Comparison of ENCODE assay signal across 9 cellular contexts in genomic region chr16:72876221-72876620, GRCh38.
A peak's percentile ranks its signal among the peaks of the same experiment; 100 is the strongest.
DNase-seq lines count a peak whose midpoint lies in the region; ATAC-seq and TF ChIP-seq lines count a peak whose summit lies in the region.
"Had no signal": no experiment of that assay in that cellular context is flagged by ENCODE, and none has a peak within 500 bp of the region (broad histone marks: within the 10 kb centered on the region; RNA-seq: fewer than 3 reads in every experiment).

No MANE protein-coding gene starts in this region.

- ATAC-seq in Right ventricle myocardium superior (ENCODE audit: poor library complexity) (peak; percentile 85), PC-3 (no peak), HG03108 (IDR thresholded peaks at IDR 0.05; ENCODE audit: unreplicated experiment) (no peak)

- H3K27me3 ChIP-seq in thyroid gland: no peaks in the 10 kb centered on the region
- no peaks in the 10 kb centered on the region for H3K27me3 ChIP-seq in PC-3 (ENCODE audit: low read length)
- H3K27me3 ChIP-seq: upper lobe of left lung had no signal

- CTCF ChIA-PET in PC-3 (lab: Charles Lee): no interaction called here

- H3K9ac ChIP-seq in PC-3 (ENCODE audit: low read length): no peak overlapping the region

- POLR2A ChIA-PET in PC-3 (lab: Charles Lee; ENCODE audit: unreplicated experiment): no interaction called here

- intact Hi-C loops in Right ventricle myocardium superior (cut with DNase I) (no loop called here), thyroid gland (cut with DNase I) (no loop called here), PC-3 (cut with micrococcal nuclease) (loop anchor here (2.0 to 5.0 kb wide), 2 partner anchors 27 to 51 kb away; no protein-coding TSS in a partner anchor)

- TF ChIP-seq POLR2A in thyroid gland (IDR thresholded peaks at IDR 0.05): no peak

- no peak overlapping the region for H3K4me2 ChIP-seq in PC-3 (ENCODE audit: low read length)

- no TSS peak for BruUV-seq in PC-3 (replicated peaks; lab: Mats Ljungman, UMichigan)

- H3K9me3 ChIP-seq in thyroid gland (no peaks in the 10 kb centered on the region), PC-3 (ENCODE audit: low read length) (no peaks in the 10 kb centered on the region)
- H3K9me3 ChIP-seq: upper lobe of left lung had no signal

- H3K27ac ChIP-seq in thyroid gland (peak overlapping the region; percentile 72 to 84 (median 83)), PC-3 (ENCODE audit: low read length) (no peak overlapping the region)

- H3K9me2 ChIP-seq in PC-3 (replicated peaks; ENCODE audit: low read length): no peaks in the 10 kb centered on the region

- TF ChIP-seq CTCF in thyroid gland (IDR thresholded peaks at IDR 0.05) (no peak), PC-3 (conservative IDR thresholded peaks at IDR 0.05; ENCODE audit: low read depth, low read length) (no peak)

- no peaks in the 10 kb centered on the region for H3K36me3 ChIP-seq in thyroid gland
- no peaks in the 10 kb centered on the region for H3K36me3 ChIP-seq in PC-3 (ENCODE audit: low read depth, low read length)
- H3K36me3 ChIP-seq: upper lobe of left lung had no signal

- peak; percentile 25 for DNase-seq in activated CD4-positive, alpha-beta T cell treated with anti-CD3 and anti-CD28 coated beads for 48 hours
- no peak for DNase-seq in activated CD4-positive, alpha-beta T cell treated with anti-CD3 and anti-CD28 coated beads, Interleukin-2, amount 50 U/mL, for 4 hours
- DNase-seq in Right ventricle myocardium superior (peak; percentile 81), thyroid gland (peak in 1 of 2 donors; percentile 34), PC-3 (no peak), DMS79 (lab: John Stamatoyannopoulos, UW) (no peak)

- H3F3A ChIP-seq in PC-3 (ENCODE audit: low read length, unreplicated experiment): no peaks in the 10 kb centered on the region

- H3K79me2 ChIP-seq in PC-3 (ENCODE audit: low read length): no peaks in the 10 kb centered on the region

- H3K4me1 ChIP-seq in thyroid gland: peaks cover 23 to 41% of the 10 kb centered on the region in 2 donors
- peaks cover 28% of the 10 kb centered on the region for H3K4me1 ChIP-seq in PC-3 (ENCODE audit: insufficient read depth, low read length)

- H3K4me3 ChIP-seq in thyroid gland (replicated peaks in 1 of 3) (no peak overlapping the region), PC-3 (ENCODE audit: low read length) (no peak overlapping the region)
- H3K4me3 ChIP-seq: upper lobe of left lung had no signal

- H4K20me1 ChIP-seq in PC-3 (ENCODE audit: low read length): no peaks in the 10 kb centered on the region

- WGBS in thyroid gland, 2 donors: 50 to 58% methylated on average over 8 of the region's 8 CpGs

- no peak overlapping the region for H2AFZ ChIP-seq in PC-3 (ENCODE audit: low read length)

TF ChIP-seq in PFSK-1, 5 proteins besides CTCF, POLR2A, EP300 and RAD21:
- TF ChIP-seq POLR2AphosphoS5 (IDR thresholded peaks at IDR 0.05; ENCODE audit: low read depth, low read length): no peak
- TF ChIP-seq SIN3A (IDR thresholded peaks at IDR 0.05; ENCODE audit: borderline replicate concordance, insufficient read depth, low read length): no peak
- peak; percentile 75; the same call in 1 of the 2 replicates for TF ChIP-seq TAF1 (IDR thresholded peaks at IDR 0.05; ENCODE audit: borderline replicate concordance, insufficient read depth, low read length)
- no peak for TF ChIP-seq REST (IDR thresholded peaks at IDR 0.05; ENCODE audit: insufficient read depth in 1 of 2, low read depth in 2 of 2, low read length in 2 of 2)
- peak; percentile 32 for TF ChIP-seq FOXP2 (optimal IDR thresholded peaks at IDR 0.05; ENCODE audit: borderline replicate concordance, extremely low read depth, extremely low read length, insufficient read depth)

Comparison
In these comparisons a context has a peak if more than half of its experiments do, and no peak if none do; other contexts are left out.
1. DNase-seq: peak in activated CD4-positive, alpha-beta T cell treated with anti-CD3 and anti-CD28 coated beads for 48 hours (single experiment) and Right ventricle myocardium superior (single experiment); none in activated CD4-positive, alpha-beta T cell treated with anti-CD3 and anti-CD28 coated beads, Interleukin-2, amount 50 U/mL, for 4 hours (0 of 2), PC-3 (single experiment) and DMS79 (single experiment).